In the genomic region with DNA sequence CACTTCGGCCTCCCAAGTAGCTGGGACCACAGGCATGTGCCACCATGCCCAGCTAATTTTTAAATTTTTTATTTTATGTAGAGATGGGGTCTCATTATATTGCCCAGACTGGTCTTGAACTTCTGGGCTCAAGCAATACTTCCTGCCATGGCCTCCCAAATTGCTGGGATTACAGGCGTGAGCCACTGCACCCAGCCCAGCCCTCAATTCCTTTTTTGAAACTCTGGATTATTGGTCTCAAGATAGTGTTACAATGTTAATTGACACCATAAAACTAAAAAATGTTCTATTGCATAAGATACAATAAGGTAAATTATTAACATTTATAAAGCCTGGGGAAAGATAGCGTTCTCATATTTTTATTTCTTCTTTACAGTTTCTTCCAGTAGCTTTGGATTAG, we compare ENCODE assay signal across 20 cellular contexts. TPM values are rescaled to one million over a fixed set of nuclear protein-coding genes. Genes with fewer than 3 reads are reported as not detected.
DNase-seq lines count a peak whose midpoint lies in the region; ATAC-seq and TF ChIP-seq lines count a peak whose summit lies in the region.
"Had no signal": no experiment of that assay in that cellular context is flagged by ENCODE, and none has a peak within 500 bp of the region (broad histone marks: within the 10 kb centered on the region; RNA-seq: fewer than 3 reads in every experiment).

No MANE protein-coding gene starts in this region.

- H3K4me1 ChIP-seq in colonic mucosa (peaks cover 7% of the 10 kb centered on the region), mucosa of descending colon (ENCODE audit: low read depth) (peaks cover 36% of the 10 kb centered on the region), transverse colon (peaks cover 11 to 32% (median 21%) of the 10 kb centered on the region in 4 donors), Peyer's patch (peaks cover 0 to 14% (median 0%) of the 10 kb centered on the region in 4 donors)

- H3K4me3 ChIP-seq in colonic mucosa (no peak overlapping the region), mucosa of descending colon (no peak overlapping the region), transverse colon (no peak overlapping the region), Peyer's patch (no peak overlapping the region)
- H3K4me3 ChIP-seq: BLaER1 treated with 17β-estradiol and CSF1 and Interleukin-3, amounts not matched to agents 10 nM and 100 nM; GM23248 had no signal

- no peak for TF ChIP-seq POLR2A in transverse colon (IDR thresholded peaks at IDR 0.05)
- no peak for TF ChIP-seq POLR2A in Peyer's patch (IDR thresholded peaks at IDR 0.05)

- H3K36me3 Mint-ChIP-seq in activated CD4-positive, alpha-beta T cell treated with anti-CD3 and anti-CD28 coated beads, Interleukin-2, amount 10 ng/mL, durations not matched to agents 24 days and 14 days (ENCODE audit: low read depth), result peaks cover 41% of the 10 kb centered on the region

- intact Hi-C loops in activated CD4-positive, alpha-beta T cell treated with anti-CD3 and anti-CD28 coated beads, Interleukin-2, amount 10 ng/mL, durations not matched to agents 24 days and 14 days (cut with micrococcal nuclease), result no loop called here
- intact Hi-C loops in colonic mucosa (cut with DNase I) (no loop called here), mucosa of descending colon (cut with DNase I, micrococcal nuclease) (no loop called here), transverse colon (cut with DNase I; ENCODE audit: low total_unique reads) (no loop called here)

- no peak for TF ChIP-seq EP300 in transverse colon (IDR thresholded peaks at IDR 0.05; ENCODE audit: low read depth)

- H3K4me1 Mint-ChIP-seq in activated CD4-positive, alpha-beta T cell treated with anti-CD3 and anti-CD28 coated beads, Interleukin-2, amount 10 ng/mL, durations not matched to agents 24 days and 14 days, result peaks cover 21% of the 10 kb centered on the region

- DNase-seq in activated CD4-positive, alpha-beta T cell treated with anti-CD3 and anti-CD28 coated beads, Interleukin-2, amount 10 ng/mL, durations not matched to agents 24 days and 14 days, result peak; percentile 21
- no peak for DNase-seq in activated CD4-positive, alpha-beta T cell treated with anti-CD3 and anti-CD28 coated beads, Interleukin-2, amount 50 U/mL, for 48 hours
- DNase-seq in colonic mucosa (no peak), mucosa of descending colon (no peak), transverse colon (peak; percentile 51), NCI-H2196 (lab: John Stamatoyannopoulos, UW; ENCODE audit: unreplicated experiment) (no peak), Peyer's patch (no peak), DMS79 (lab: John Stamatoyannopoulos, UW) (no peak)
- DNase-seq: Calu3; CD4-positive, alpha-beta T cell; CD8-positive, alpha-beta memory T cell; DMS53; DND-41; GM23248; H7; HCEC 1CT had no signal

- in situ Hi-C loops in transverse colon (cut with MboI; ENCODE audit: low pct_ligation_motif_present in 1 of 4, low pct_unique_long_range_greater_than_20kb in 1 of 4, low sequenced_read_pairs in 3 of 4), result no loop called here

- H3K27ac ChIP-seq in colonic mucosa (peak overlapping the region; percentile 50), transverse colon (peak overlapping the region; percentile 13 to 60 (median 32)), Peyer's patch (no peak overlapping the region)
- H3K27ac ChIP-seq: 22Rv1; BLaER1 treated with 17β-estradiol and CSF1 and Interleukin-3, amounts not matched to agents 10 nM and 100 nM; GM23248 had no signal

- H3K27me3 ChIP-seq in colonic mucosa, result no peaks in the 10 kb centered on the region
- no peaks in the 10 kb centered on the region for H3K27me3 ChIP-seq in transverse colon
- no peaks in the 10 kb centered on the region for H3K27me3 ChIP-seq in Peyer's patch

- ATAC-seq in mucosa of descending colon, result peak; percentile 6

- no peaks in the 10 kb centered on the region for H3K36me3 ChIP-seq in colonic mucosa
- no peaks in the 10 kb centered on the region for H3K36me3 ChIP-seq in mucosa of descending colon (ENCODE audit: low read depth)
- H3K36me3 ChIP-seq in transverse colon, result no peaks in the 10 kb centered on the region
- H3K36me3 ChIP-seq in Peyer's patch, result no peaks in the 10 kb centered on the region

- WGBS in transverse colon (ENCODE audit: low coverage in 1 of 2), 2 donors, result 37 to 57% methylated on average over 2 to 3 of the region's 3 CpGs

- H3K9me3 ChIP-seq in colonic mucosa (no peaks in the 10 kb centered on the region), mucosa of descending colon (no peaks in the 10 kb centered on the region), transverse colon (no peaks in the 10 kb centered on the region), Peyer's patch (no peaks in the 10 kb centered on the region)

- H3K9ac ChIP-seq in colonic mucosa (ENCODE audit: low read depth in 2 of 2, low read length in 2 of 2), result peak overlapping the region in 1 of 2 donors; percentile 9
- H3K9ac ChIP-seq: BLaER1 treated with 17β-estradiol and CSF1 and Interleukin-3, amounts not matched to agents 10 nM and 100 nM; GM23248 had no signal

- no peak overlapping the region for H3K27ac Mint-ChIP-seq in activated CD4-positive, alpha-beta T cell treated with anti-CD3 and anti-CD28 coated beads, Interleukin-2, amount 10 ng/mL, durations not matched to agents 24 days and 14 days
- H3K27ac Mint-ChIP-seq: B cell; CD4-positive, alpha-beta T cell had no signal

- H3K9me3 Mint-ChIP-seq in activated CD4-positive, alpha-beta T cell treated with anti-CD3 and anti-CD28 coated beads, Interleukin-2, amount 10 ng/mL, durations not matched to agents 24 days and 14 days, result peaks cover 18% of the 10 kb centered on the region

- no peak overlapping the region for H3K4me3 Mint-ChIP-seq in activated CD4-positive, alpha-beta T cell treated with anti-CD3 and anti-CD28 coated beads, Interleukin-2, amount 10 ng/mL, durations not matched to agents 24 days and 14 days
- H3K4me3 Mint-ChIP-seq: B cell; CD14-positive monocyte; CD4-positive, alpha-beta T cell had no signal

- TF ChIP-seq CTCF in colonic mucosa (IDR thresholded peaks at IDR 0.05), result no peak
- TF ChIP-seq CTCF in mucosa of descending colon (IDR thresholded peaks at IDR 0.05), result no peak
- no peak for TF ChIP-seq CTCF in transverse colon (IDR thresholded peaks at IDR 0.05)
- TF ChIP-seq CTCF in Peyer's patch (IDR thresholded peaks at IDR 0.05), result no peak

- no peaks in the 10 kb centered on the region for H3K27me3 Mint-ChIP-seq in activated CD4-positive, alpha-beta T cell treated with anti-CD3 and anti-CD28 coated beads, Interleukin-2, amount 10 ng/mL, durations not matched to agents 24 days and 14 days
- H3K27me3 Mint-ChIP-seq: B cell; CD8-positive, alpha-beta memory T cell had no signal

RNA-seq across cellular contexts. Expression of a gene that starts 3.9 kb away (rescaled TPM):
- 57.2 and 59.2 TPM in 2 replicates for total RNA-seq in activated CD4-positive, alpha-beta T cell treated with anti-CD3 and anti-CD28 coated beads, Interleukin-2, amount 10 ng/mL, durations not matched to agents 24 days and 14 days
- total RNA-seq in colonic mucosa (10 to 100 TPM; 69.4 to 96.2 TPM), mucosa of descending colon (10 to 100 TPM; 85.0 to 97.5 (median 91.5) TPM), transverse colon (100 to 1,000 TPM in 3 of 4 donors, 10 to 100 TPM in 1; 92.4 to 333 (median 176) TPM), Peyer's patch (10 to 100 TPM; 37.1 to 70.1 (median 52.9) TPM)

Comparison
In these comparisons a context has a peak if more than half of its experiments do, and no peak if none do; other contexts are left out.
1. DNase-seq: peak in activated CD4-positive, alpha-beta T cell treated with anti-CD3 and anti-CD28 coated beads, Interleukin-2, amount 10 ng/mL, durations not matched to agents 24 days and 14 days (single experiment) and transverse colon (single experiment); none in activated CD4-positive, alpha-beta T cell treated with anti-CD3 and anti-CD28 coated beads, Interleukin-2, amount 50 U/mL, for 48 hours (0 of 2), colonic mucosa (single experiment), mucosa of descending colon (0 of 3), NCI-H2196 (single experiment), Peyer's patch (0 of 3) and DMS79 (single experiment).
2. H3K27ac ChIP-seq: peak in colonic mucosa (single experiment) and transverse colon (4 of 4); none in Peyer's patch (0 of 4).